2 cellular contexts compared by ENCODE assay signal in the genomic region with DNA sequence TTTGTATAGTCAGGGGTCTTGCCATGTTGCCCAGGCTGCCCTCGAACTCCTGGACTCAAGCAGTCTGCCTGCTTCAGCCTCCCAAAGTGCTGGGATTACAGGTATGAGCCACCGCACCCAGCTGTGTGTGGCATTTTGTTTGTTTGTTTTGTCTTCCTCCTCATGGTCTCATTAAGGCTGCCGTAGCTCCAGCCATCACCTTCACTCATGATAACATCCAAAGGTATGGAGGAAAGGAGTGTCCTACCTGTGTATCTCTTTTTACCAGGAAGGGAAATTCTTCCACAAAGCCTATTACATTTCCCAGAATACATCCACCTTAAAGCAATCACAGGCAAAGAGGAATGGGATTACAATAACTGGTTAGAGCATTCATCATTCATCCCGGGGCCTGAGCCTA.
A peak's percentile ranks its signal among the peaks of the same experiment; 100 is the strongest.
TF ChIP-seq lines count a peak whose summit lies in the region.

No MANE protein-coding gene starts in this region.

TF ChIP-seq in HEK293, 187 proteins besides CTCF, POLR2A, EP300 and RAD21:
- TF ChIP-seq HOXA7 (CRISPR knock-in tag; IDR thresholded peaks at IDR 0.05; ENCODE audit: borderline replicate concordance) (no peak), KLF8 (tag by site-specific recombination; IDR thresholded peaks at IDR 0.05) (no peak), SP3 (tag by site-specific recombination; IDR thresholded peaks at IDR 0.05) (no peak), ZNF76 (tag by site-specific recombination; IDR thresholded peaks at IDR 0.05; ENCODE audit: borderline replicate concordance, low read depth) (no peak)
- TF ChIP-seq, protein P1, sequence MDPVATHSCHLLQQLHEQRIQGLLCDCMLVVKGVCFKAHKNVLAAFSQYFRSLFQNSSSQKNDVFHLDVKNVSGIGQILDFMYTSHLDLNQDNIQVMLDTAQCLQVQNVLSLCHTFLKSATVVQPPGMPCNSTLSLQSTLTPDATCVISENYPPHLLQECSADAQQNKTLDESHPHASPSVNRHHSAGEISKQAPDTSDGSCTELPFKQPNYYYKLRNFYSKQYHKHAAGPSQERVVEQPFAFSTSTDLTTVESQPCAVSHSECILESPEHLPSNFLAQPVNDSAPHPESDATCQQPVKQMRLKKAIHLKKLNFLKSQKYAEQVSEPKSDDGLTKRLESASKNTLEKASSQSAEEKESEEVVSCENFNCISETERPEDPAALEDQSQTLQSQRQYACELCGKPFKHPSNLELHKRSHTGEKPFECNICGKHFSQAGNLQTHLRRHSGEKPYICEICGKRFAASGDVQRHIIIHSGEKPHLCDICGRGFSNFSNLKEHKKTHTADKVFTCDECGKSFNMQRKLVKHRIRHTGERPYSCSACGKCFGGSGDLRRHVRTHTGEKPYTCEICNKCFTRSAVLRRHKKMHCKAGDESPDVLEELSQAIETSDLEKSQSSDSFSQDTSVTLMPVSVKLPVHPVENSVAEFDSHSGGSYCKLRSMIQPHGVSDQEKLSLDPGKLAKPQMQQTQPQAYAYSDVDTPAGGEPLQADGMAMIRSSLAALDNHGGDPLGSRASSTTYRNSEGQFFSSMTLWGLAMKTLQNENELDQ (tag by site-specific recombination; IDR thresholded peaks at IDR 0.05; ENCODE audit: low read depth), result no peak
- TF ChIP-seq, protein P2, sequence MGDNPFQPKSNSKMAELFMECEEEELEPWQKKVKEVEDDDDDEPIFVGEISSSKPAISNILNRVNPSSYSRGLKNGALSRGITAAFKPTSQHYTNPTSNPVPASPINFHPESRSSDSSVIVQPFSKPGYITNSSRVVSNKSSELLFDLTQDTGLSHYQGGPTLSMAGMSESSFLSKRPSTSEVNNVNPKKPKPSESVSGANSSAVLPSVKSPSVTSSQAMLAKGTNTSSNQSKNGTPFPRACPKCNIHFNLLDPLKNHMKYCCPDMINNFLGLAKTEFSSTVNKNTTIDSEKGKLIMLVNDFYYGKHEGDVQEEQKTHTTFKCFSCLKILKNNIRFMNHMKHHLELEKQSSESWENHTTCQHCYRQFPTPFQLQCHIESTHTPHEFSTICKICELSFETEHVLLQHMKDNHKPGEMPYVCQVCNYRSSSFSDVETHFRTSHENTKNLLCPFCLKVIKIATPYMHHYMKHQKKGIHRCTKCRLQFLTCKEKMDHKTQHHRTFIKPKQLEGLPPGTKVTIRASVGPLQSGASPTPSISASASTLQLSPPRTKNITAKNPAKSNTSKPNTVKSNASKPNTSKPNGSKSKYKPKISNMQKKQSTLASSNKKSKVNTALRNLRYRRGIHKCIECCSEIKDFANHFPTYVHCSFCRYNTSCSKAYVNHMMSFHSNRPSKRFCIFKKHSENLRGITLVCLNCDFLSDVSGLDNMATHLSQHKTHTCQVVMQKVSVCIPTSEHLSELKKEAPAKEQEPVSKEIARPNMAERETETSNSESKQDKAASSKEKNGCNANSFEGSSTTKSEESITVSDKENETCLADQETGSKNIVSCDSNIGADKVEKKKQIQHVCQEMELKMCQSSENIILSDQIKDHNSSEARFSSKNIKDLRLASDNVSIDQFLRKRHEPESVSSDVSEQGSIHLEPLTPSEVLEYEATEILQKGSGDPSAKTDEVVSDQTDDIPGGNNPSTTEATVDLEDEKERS (tag by site-specific recombination; IDR thresholded peaks at IDR 0.05), result peak; percentile 85; the same call in 1 of the 2 replicates
- TF ChIP-seq, protein P3, sequence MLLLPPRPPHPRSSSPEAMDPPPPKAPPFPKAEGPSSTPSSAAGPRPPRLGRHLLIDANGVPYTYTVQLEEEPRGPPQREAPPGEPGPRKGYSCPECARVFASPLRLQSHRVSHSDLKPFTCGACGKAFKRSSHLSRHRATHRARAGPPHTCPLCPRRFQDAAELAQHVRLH (tag by site-specific recombination; IDR thresholded peaks at IDR 0.05), result 0 out of 2 replicates have a peak, but pooled peaks have one; percentile 54

TF ChIP-seq in K562, 482 proteins besides CTCF, POLR2A, EP300 and RAD21:
- TF ChIP-seq, protein P4, sequence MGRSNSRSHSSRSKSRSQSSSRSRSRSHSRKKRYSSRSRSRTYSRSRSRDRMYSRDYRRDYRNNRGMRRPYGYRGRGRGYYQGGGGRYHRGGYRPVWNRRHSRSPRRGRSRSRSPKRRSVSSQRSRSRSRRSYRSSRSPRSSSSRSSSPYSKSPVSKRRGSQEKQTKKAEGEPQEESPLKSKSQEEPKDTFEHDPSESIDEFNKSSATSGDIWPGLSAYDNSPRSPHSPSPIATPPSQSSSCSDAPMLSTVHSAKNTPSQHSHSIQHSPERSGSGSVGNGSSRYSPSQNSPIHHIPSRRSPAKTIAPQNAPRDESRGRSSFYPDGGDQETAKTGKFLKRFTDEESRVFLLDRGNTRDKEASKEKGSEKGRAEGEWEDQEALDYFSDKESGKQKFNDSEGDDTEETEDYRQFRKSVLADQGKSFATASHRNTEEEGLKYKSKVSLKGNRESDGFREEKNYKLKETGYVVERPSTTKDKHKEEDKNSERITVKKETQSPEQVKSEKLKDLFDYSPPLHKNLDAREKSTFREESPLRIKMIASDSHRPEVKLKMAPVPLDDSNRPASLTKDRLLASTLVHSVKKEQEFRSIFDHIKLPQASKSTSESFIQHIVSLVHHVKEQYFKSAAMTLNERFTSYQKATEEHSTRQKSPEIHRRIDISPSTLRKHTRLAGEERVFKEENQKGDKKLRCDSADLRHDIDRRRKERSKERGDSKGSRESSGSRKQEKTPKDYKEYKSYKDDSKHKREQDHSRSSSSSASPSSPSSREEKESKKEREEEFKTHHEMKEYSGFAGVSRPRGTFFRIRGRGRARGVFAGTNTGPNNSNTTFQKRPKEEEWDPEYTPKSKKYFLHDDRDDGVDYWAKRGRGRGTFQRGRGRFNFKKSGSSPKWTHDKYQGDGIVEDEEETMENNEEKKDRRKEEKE (IDR thresholded peaks at IDR 0.05; ENCODE audit: borderline replicate concordance in 1 of 2, control insufficient read depth in 1 of 2, low read depth in 2 of 2, low read length in 1 of 2), result no peak
- TF ChIP-seq ZNF436 (CRISPR knock-in tag; IDR thresholded peaks at IDR 0.05), result no peak
- TF ChIP-seq MAFK (IDR thresholded peaks at IDR 0.05; ENCODE audit: low read length), result no peak
- no peak for TF ChIP-seq TRIM28 (IDR thresholded peaks at IDR 0.05)
- peak; percentile 84 for TF ChIP-seq RBM25 (IDR thresholded peaks at IDR 0.05; ENCODE audit: low read depth, low read length, severe bottlenecking)
- no peak for TF ChIP-seq MYBL2 (IDR thresholded peaks at IDR 0.05; ENCODE audit: low read depth)
- no peak for TF ChIP-seq MYBL2 (CRISPR knock-in tag; IDR thresholded peaks at IDR 0.05; ENCODE audit: borderline replicate concordance)
- TF ChIP-seq HSF4 (CRISPR knock-in tag; IDR thresholded peaks at IDR 0.05; ENCODE audit: borderline replicate concordance), result no peak
